ENCODE assay signal across 15 cellular contexts in the genomic region with DNA sequence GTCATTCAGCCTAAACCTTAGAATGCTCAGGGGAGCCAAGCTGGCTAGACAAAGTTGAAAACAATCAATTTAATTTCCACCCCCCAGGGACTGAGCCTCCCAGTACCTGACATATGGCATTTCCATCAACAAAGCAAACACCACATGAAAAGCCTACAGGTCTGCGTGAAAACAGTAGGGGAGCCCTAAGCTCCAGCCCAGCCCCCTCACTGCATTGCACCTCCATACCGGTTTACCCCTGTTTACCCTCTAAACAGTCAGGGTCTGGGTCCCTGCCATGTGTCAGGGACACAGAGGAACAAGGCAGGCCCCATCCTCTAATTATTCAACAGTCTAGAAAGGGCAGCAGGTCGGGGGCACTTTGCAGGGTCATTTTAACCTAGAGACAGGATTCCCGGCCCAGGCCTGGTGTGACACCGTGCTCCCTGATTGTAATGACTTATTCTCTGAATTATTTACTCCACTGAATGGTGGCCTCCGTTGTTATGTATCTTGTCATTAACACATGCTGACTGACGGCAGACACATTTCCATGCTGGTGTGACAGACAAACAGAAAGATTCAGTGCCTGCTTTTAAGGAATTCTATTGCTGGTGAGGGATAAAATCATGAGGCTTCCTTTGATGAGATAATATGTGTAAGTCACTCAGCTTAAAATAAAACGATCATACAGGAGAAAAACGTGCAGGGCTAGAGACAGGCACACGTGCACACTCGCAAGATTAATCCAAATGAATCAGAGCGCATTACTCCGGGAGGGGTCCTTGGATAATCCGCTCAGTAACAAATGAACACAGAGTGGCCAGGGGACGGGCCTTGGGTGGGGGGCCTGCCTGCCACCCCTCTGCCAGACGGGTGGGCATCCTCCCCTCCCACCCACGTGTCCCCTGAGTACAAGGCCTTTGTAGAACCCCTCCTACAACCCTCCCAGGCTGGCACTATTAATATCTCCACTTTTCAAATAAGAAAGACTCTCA. TPM values are rescaled to one million over a fixed set of nuclear protein-coding genes. Genes with fewer than 3 reads are reported as not detected.
DNase-seq lines count a peak whose midpoint lies in the region; ATAC-seq and TF ChIP-seq lines count a peak whose summit lies in the region.
"Had no signal": no experiment of that assay in that cellular context is flagged by ENCODE, and none has a peak within 500 bp of the region (broad histone marks: within the 10 kb centered on the region; RNA-seq: fewer than 3 reads in every experiment).

No MANE protein-coding gene starts in this region.

- no peak for ATAC-seq in activated CD4-positive, alpha-beta T cell treated with anti-CD3 and anti-CD28 coated beads for 36 hours
- ATAC-seq in GM19324 (IDR thresholded peaks at IDR 0.05; ENCODE audit: low FRiP score, unreplicated experiment) = no peak
- no peak for ATAC-seq in right cardiac atrium
- ATAC-seq: A549, gastroesophageal sphincter had no signal

- H3K36me3 ChIP-seq in adrenal gland (replicated peaks in 1 of 2) = no peaks in the 10 kb centered on the region
- H3K36me3 ChIP-seq: gastroesophageal sphincter had no signal

- H3K4me3 ChIP-seq in right cardiac atrium (ENCODE audit: low read length) (no peak overlapping the region), adrenal gland (no peak overlapping the region)
- H3K4me3 ChIP-seq: A549, gastroesophageal sphincter, smooth muscle cell had no signal

- peak overlapping the region; percentile 94 for H3K27ac Mint-ChIP-seq in activated CD4-positive, alpha-beta T cell treated with anti-CD3 and anti-CD28 coated beads for 36 hours
- peak overlapping the region; percentile 93 for H3K27ac Mint-ChIP-seq in activated T-helper 1 cell treated with anti-CD3 and anti-CD28 coated beads, Interleukin-12 subunit alpha, Interleukin-12 subunit beta, Interleukin-2, Interleukin-4 antibody, amounts not matched to agents 30 ng/mL and 10 ng/mL and 1 ng/mL, durations not matched to agents 14 hours and 24 hours and 36 hours
- H3K27ac Mint-ChIP-seq in nephron progenitor cell = peak overlapping the region; percentile 82

- H3K4me1 ChIP-seq in right cardiac atrium (ENCODE audit: control insufficient read depth, insufficient read depth, low read length) (peaks cover 5% of the 10 kb centered on the region), adrenal gland (replicated peaks in 1 of 2) (peaks cover 0 to 6% of the 10 kb centered on the region in 2 donors)
- H3K4me1 ChIP-seq: A549 had no signal

- H3K4me1 Mint-ChIP-seq in activated CD4-positive, alpha-beta T cell treated with anti-CD3 and anti-CD28 coated beads for 36 hours = peaks cover 96% of the 10 kb centered on the region
- peaks cover 76% of the 10 kb centered on the region for H3K4me1 Mint-ChIP-seq in activated T-helper 1 cell treated with anti-CD3 and anti-CD28 coated beads, Interleukin-12 subunit alpha, Interleukin-12 subunit beta, Interleukin-2, Interleukin-4 antibody, amounts not matched to agents 30 ng/mL and 10 ng/mL and 1 ng/mL, durations not matched to agents 14 hours and 24 hours and 36 hours (ENCODE audit: low read depth)
- peaks cover 86% of the 10 kb centered on the region for H3K4me1 Mint-ChIP-seq in nephron progenitor cell

- H3K4me3 Mint-ChIP-seq in activated CD4-positive, alpha-beta T cell treated with anti-CD3 and anti-CD28 coated beads for 36 hours = no peak overlapping the region
- no peak overlapping the region for H3K4me3 Mint-ChIP-seq in activated T-helper 1 cell treated with anti-CD3 and anti-CD28 coated beads, Interleukin-12 subunit alpha, Interleukin-12 subunit beta, Interleukin-2, Interleukin-4 antibody, amounts not matched to agents 30 ng/mL and 10 ng/mL and 1 ng/mL, durations not matched to agents 14 hours and 24 hours and 36 hours
- H3K4me3 Mint-ChIP-seq in nephron progenitor cell = peak overlapping the region; percentile 37

- peaks cover 34% of the 10 kb centered on the region for H3K36me3 Mint-ChIP-seq in activated CD4-positive, alpha-beta T cell treated with anti-CD3 and anti-CD28 coated beads for 36 hours (ENCODE audit: low read depth)
- H3K36me3 Mint-ChIP-seq in activated T-helper 1 cell treated with anti-CD3 and anti-CD28 coated beads, Interleukin-12 subunit alpha, Interleukin-12 subunit beta, Interleukin-2, Interleukin-4 antibody, amounts not matched to agents 30 ng/mL and 10 ng/mL and 1 ng/mL, durations not matched to agents 14 hours and 24 hours and 36 hours (ENCODE audit: low read depth) = peaks cover 24% of the 10 kb centered on the region
- H3K36me3 Mint-ChIP-seq in nephron progenitor cell (ENCODE audit: low read depth) = peaks cover 13% of the 10 kb centered on the region

- no peaks in the 10 kb centered on the region for H3K9me3 ChIP-seq in right cardiac atrium (ENCODE audit: control insufficient read depth, low read length)
- no peaks in the 10 kb centered on the region for H3K9me3 ChIP-seq in adrenal gland (replicated peaks in 1 of 3)
- H3K9me3 ChIP-seq: A549, gastroesophageal sphincter, SK-N-SH had no signal

- CTCF ChIA-PET in activated CD4-positive, alpha-beta T cell treated with anti-CD3 and anti-CD28 coated beads for 36 hours (lab: Charles Lee) = interaction anchor here (0.7 to 1.3 kb wide), 5 partner anchors 14 to 71 kb away, joined by 3 to 7 read pairs (median 4); no protein-coding TSS in a partner anchor

- no peak for TF ChIP-seq POLR2A in adrenal gland (IDR thresholded peaks at IDR 0.05)

- no peak for DNase-seq in activated CD4-positive, alpha-beta T cell treated with anti-CD3 and anti-CD28 coated beads for 36 hours
- DNase-seq in activated CD4-positive, alpha-beta T cell treated with anti-CD3 and anti-CD28 coated beads for 1 hour = no peak
- peak; percentile 38 for DNase-seq in NCI-H146 (lab: John Stamatoyannopoulos, UW)
- no peak for DNase-seq in activated T-helper 1 cell treated with anti-CD3 and anti-CD28 coated beads, Interleukin-12 subunit alpha, Interleukin-12 subunit beta, Interleukin-2, Interleukin-4 antibody, amounts not matched to agents 30 ng/mL and 10 ng/mL and 1 ng/mL, durations not matched to agents 14 hours and 24 hours and 36 hours (ENCODE audit: low spot score)
- no peak for DNase-seq in nephron progenitor cell
- no peak for DNase-seq in right cardiac atrium
- no peak for DNase-seq in adrenal gland
- DNase-seq: activated CD4-positive, alpha-beta T cell treated with anti-CD3 and anti-CD28 coated beads, Interleukin-2, amount 50 U/mL, for 4 hours; amniotic stem cell; Kasumi-1; SK-N-SH had no signal

- H3K27me3 Mint-ChIP-seq in activated CD4-positive, alpha-beta T cell treated with anti-CD3 and anti-CD28 coated beads for 36 hours = no peaks in the 10 kb centered on the region
- no peaks in the 10 kb centered on the region for H3K27me3 Mint-ChIP-seq in activated T-helper 1 cell treated with anti-CD3 and anti-CD28 coated beads, Interleukin-12 subunit alpha, Interleukin-12 subunit beta, Interleukin-2, Interleukin-4 antibody, amounts not matched to agents 30 ng/mL and 10 ng/mL and 1 ng/mL, durations not matched to agents 14 hours and 24 hours and 36 hours (ENCODE audit: insufficient read depth)
- peaks cover 9% of the 10 kb centered on the region for H3K27me3 Mint-ChIP-seq in nephron progenitor cell (ENCODE audit: low read depth, poor library complexity)

- H3K27ac ChIP-seq in right cardiac atrium (ENCODE audit: low read length) (no peak overlapping the region), adrenal gland (no peak overlapping the region)
- H3K27ac ChIP-seq: A549, gastroesophageal sphincter had no signal

- 78% methylated on average over 17 of the region's 17 CpGs for WGBS in right cardiac atrium
- 83 to 84% (median 84%) methylated on average over 17 of the region's 17 CpGs for WGBS in adrenal gland, 4 donors

- POLR2A ChIA-PET in activated CD4-positive, alpha-beta T cell treated with anti-CD3 and anti-CD28 coated beads for 36 hours (lab: Charles Lee) = no interaction called here

- no peaks in the 10 kb centered on the region for H3K27me3 ChIP-seq in right cardiac atrium (ENCODE audit: control insufficient read depth, insufficient read depth)
- no peaks in the 10 kb centered on the region for H3K27me3 ChIP-seq in adrenal gland
- H3K27me3 ChIP-seq: gastroesophageal sphincter had no signal

- intact Hi-C loops in activated CD4-positive, alpha-beta T cell treated with anti-CD3 and anti-CD28 coated beads for 36 hours (cut with DNase I, micrococcal nuclease) = loop anchor here in 1 of 2 experiments (5.0 kb wide), 1 partner anchor 42 kb away; no protein-coding TSS in a partner anchor
- intact Hi-C loops in activated T-helper 1 cell treated with anti-CD3 and anti-CD28 coated beads, Interleukin-12 subunit alpha, Interleukin-12 subunit beta, Interleukin-2, Interleukin-4 antibody, amounts not matched to agents 30 ng/mL and 10 ng/mL and 1 ng/mL, durations not matched to agents 14 hours and 24 hours and 36 hours (cut with micrococcal nuclease) = no loop called here
- intact Hi-C loops in right cardiac atrium (cut with DNase I) = no loop called here
- intact Hi-C loops in adrenal gland (cut with DNase I) = no loop called here

- TF ChIP-seq CTCF in nephron progenitor cell (IDR thresholded peaks at IDR 0.05) = no peak
- no peak for TF ChIP-seq CTCF in adrenal gland (IDR thresholded peaks at IDR 0.05)

- no peaks in the 10 kb centered on the region for H3K9me3 Mint-ChIP-seq in activated CD4-positive, alpha-beta T cell treated with anti-CD3 and anti-CD28 coated beads for 36 hours (ENCODE audit: low read depth)
- H3K9me3 Mint-ChIP-seq in activated T-helper 1 cell treated with anti-CD3 and anti-CD28 coated beads, Interleukin-12 subunit alpha, Interleukin-12 subunit beta, Interleukin-2, Interleukin-4 antibody, amounts not matched to agents 30 ng/mL and 10 ng/mL and 1 ng/mL, durations not matched to agents 14 hours and 24 hours and 36 hours = no peaks in the 10 kb centered on the region
- H3K9me3 Mint-ChIP-seq in nephron progenitor cell = peaks cover 6% of the 10 kb centered on the region

RNA-seq across cellular contexts. Expression of a gene that starts 23.2 kb away (rescaled TPM):
- total RNA-seq in activated CD4-positive, alpha-beta T cell treated with anti-CD3 and anti-CD28 coated beads for 36 hours = 10 to 100 TPM; 73.7 to 82.8 TPM
- 85.9 and 91.7 TPM in 2 replicates for total RNA-seq in activated T-helper 1 cell treated with anti-CD3 and anti-CD28 coated beads, Interleukin-12 subunit alpha, Interleukin-12 subunit beta, Interleukin-2, Interleukin-4 antibody, amounts not matched to agents 30 ng/mL and 10 ng/mL and 1 ng/mL, durations not matched to agents 14 hours and 24 hours and 36 hours
- total RNA-seq in right cardiac atrium = 1 to 10 TPM; 2.5 to 5.4 (median 4.8) TPM
- polyA plus RNA-seq in right cardiac atrium = 2.5 TPM
- total RNA-seq in adrenal gland = 1 to 10 TPM; 2.2 to 6.2 (median 3.9) TPM
- polyA plus RNA-seq in adrenal gland = 1 to 10 TPM; 1.5 to 6.5 (median 2.7) TPM
- polyA plus RNA-seq: smooth muscle cell had no signal

Comparison
In these comparisons a context has a peak if more than half of its experiments do, and no peak if none do; other contexts are left out.
1. RNA of a gene that starts 23.2 kb away (total RNA-seq): 85.9 to 91.7 TPM in activated T-helper 1 cell treated with anti-CD3 and anti-CD28 coated beads, Interleukin-12 subunit alpha, Interleukin-12 subunit beta, Interleukin-2, Interleukin-4 antibody, amounts not matched to agents 30 ng/mL and 10 ng/mL and 1 ng/mL, durations not matched to agents 14 hours and 24 hours and 36 hours and 73.7 to 82.8 TPM in activated CD4-positive, alpha-beta T cell treated with anti-CD3 and anti-CD28 coated beads for 36 hours; 2.5 to 5.4 TPM in right cardiac atrium and 2.2 to 6.2 TPM in adrenal gland; every median in the first group is over 10 times any median in the second.
2. Peak in every context shown above with its lines, with median percentiles within 50 percentile points of each other: H3K27ac Mint-ChIP-seq.